ENCODE assay signal across 16 cellular contexts in the genomic region with DNA sequence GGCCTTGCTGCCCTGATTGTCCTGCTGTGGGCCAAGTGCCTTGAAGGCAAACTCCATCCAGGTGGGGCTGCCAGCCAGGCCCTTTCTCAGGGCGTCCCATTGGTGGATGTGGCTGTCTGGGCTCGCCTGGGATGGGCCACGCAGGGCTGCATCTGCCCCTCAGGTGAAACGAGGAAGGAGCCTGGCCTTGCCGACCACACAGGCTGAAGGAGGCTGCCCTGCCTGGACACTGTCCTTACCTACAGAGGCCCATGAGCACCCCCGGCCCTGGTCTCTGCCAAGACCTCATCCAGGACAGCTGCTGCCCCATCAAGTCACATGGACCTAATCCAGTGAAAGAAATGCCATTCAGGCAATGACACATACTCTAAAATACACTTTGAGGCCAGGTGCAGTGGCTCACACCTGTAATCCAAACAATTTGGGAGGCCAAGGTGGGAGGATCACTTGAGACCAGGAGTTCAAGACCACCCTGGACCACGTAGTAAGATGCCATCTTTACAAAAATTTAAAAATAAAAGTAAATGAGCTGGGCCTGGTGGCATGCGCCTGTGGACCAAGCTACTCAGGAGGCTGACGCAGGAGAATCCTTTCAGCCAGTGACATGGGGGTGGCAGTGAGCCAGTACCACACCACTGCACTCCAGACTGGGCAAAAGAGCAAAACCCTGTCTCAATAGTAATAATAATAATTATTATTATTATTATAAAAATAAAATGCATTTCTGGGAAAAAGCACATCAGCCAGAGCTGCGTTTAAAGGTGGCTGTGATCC.
"Had no signal": no experiment of that assay in that cellular context is flagged by ENCODE, and none has a peak within 500 bp of the region (broad histone marks: within the 10 kb centered on the region; RNA-seq: fewer than 3 reads in every experiment).

No MANE protein-coding gene starts in this region.

- H3K9me3 ChIP-seq: body of pancreas, colonic mucosa, thyroid gland had no signal

- FAIRE-seq: endometrium had no signal

- H2AFZ ChIP-seq: hepatocyte had no signal

- H3K27me3 ChIP-seq: body of pancreas, colonic mucosa, hepatocyte, thyroid gland had no signal

- H3K36me3 ChIP-seq: colonic mucosa, WERI-Rb-1 had no signal

- H3K79me2 ChIP-seq: hepatocyte had no signal

- H3K4me1 ChIP-seq: colonic mucosa, thyroid gland had no signal

- ATAC-seq: activated CD8-positive, alpha-beta T cell treated with anti-CD3 and anti-CD28 coated beads, Interleukin-2, amount 10 ng/mL, durations not matched to agents 7 days and 5 days; body of pancreas; natural killer cell treated with Interleukin-12 subunit alpha and Interleukin-12 subunit beta and Interleukin-15 and Interleukin-18, amount 100 ng/mL, for 72 hours; stimulated activated naive B cell treated with anti-CD40 and anti-IgM and Interleukin-4, amounts not matched to agents 10 μg/mL and 1 μg/mL and 100 μg/mL, for 72 hours had no signal

- H3K4me2 ChIP-seq: hepatocyte had no signal

- H3K4me3 ChIP-seq: body of pancreas, colonic mucosa, hepatocyte, thyroid gland had no signal

- H3K27ac ChIP-seq: body of pancreas, colonic mucosa, hepatocyte, thyroid gland, WERI-Rb-1 had no signal

- DNase-seq: activated CD4-positive, alpha-beta T cell treated with anti-CD3 and anti-CD28 coated beads for 48 hours; activated CD8-positive, alpha-beta T cell treated with anti-CD3 and anti-CD28 coated beads, Interleukin-2, amount 10 ng/mL, durations not matched to agents 7 days and 5 days; activated naive CD8-positive, alpha-beta T cell treated with anti-CD3 and anti-CD28 coated beads for 36 hours; amygdala; body of pancreas; caudate nucleus; colonic mucosa; mesendoderm; nucleus accumbens; stimulated activated CD4-positive, alpha-beta T cell treated with anti-CD3 and anti-CD28 coated beads, Interleukin-2, amount 100 ng/mL, for 48 hours; stimulated activated naive B cell treated with anti-CD40 and anti-IgM and Interleukin-4, amounts not matched to agents 10 μg/mL and 1 μg/mL and 100 μg/mL, for 72 hours; thyroid gland; WERI-Rb-1 had no signal
